1 cellular context compared by ENCODE assay signal in genomic region chr3:126509565-126510322, GRCh38.
TF ChIP-seq lines count a peak whose summit lies in the region.

No MANE protein-coding gene starts in this region.

TF ChIP-seq in HepG2, 621 proteins besides CTCF, POLR2A, EP300 and RAD21:
- TF ChIP-seq ZBTB33 (CRISPR knock-in tag; IDR thresholded peaks at IDR 0.05), result peak; percentile 60; the same call in 1 of the 2 replicates
- 0 out of 2 replicates have a peak, but pooled peaks have one; percentile 8 for TF ChIP-seq ZFP91 (CRISPR knock-in tag; IDR thresholded peaks at IDR 0.05; ENCODE audit: borderline replicate concordance)
- TF ChIP-seq ZBTB37 (CRISPR knock-in tag; IDR thresholded peaks at IDR 0.05), result no peak
- TF ChIP-seq ZNF432 (CRISPR knock-in tag; IDR thresholded peaks at IDR 0.05; ENCODE audit: borderline replicate concordance), result no peak
- no peak for TF ChIP-seq KLF15 (CRISPR knock-in tag; IDR thresholded peaks at IDR 0.05; ENCODE audit: borderline replicate concordance)
- TF ChIP-seq HMGXB4 (CRISPR knock-in tag; IDR thresholded peaks at IDR 0.05; ENCODE audit: borderline replicate concordance in 1 of 2, low read depth in 1 of 2), result no peak
- no peak for TF ChIP-seq ZNF446 (CRISPR knock-in tag; IDR thresholded peaks at IDR 0.05)
- TF ChIP-seq ZNF335 (CRISPR knock-in tag; IDR thresholded peaks at IDR 0.05), result no peak
